ENCODE assay signal across 29 cellular contexts in genomic region chr5:150109921-150110320, GRCh38. TPM values are rescaled to one million over a fixed set of nuclear protein-coding genes. Genes with fewer than 3 reads are reported as not detected.
DNase-seq lines count a peak whose midpoint lies in the region; ATAC-seq and TF ChIP-seq lines count a peak whose summit lies in the region.
"Had no signal": no experiment of that assay in that cellular context is flagged by ENCODE, and none has a peak within 500 bp of the region (broad histone marks: within the 10 kb centered on the region; RNA-seq: fewer than 3 reads in every experiment).

No MANE protein-coding gene starts in this region.

- no peaks in the 10 kb centered on the region for H3K36me3 ChIP-seq in GM23338 (ENCODE audit: insufficient read depth)
- H3K36me3 ChIP-seq in endodermal cell (ENCODE audit: control insufficient read depth, insufficient read depth, low read length), result no peaks in the 10 kb centered on the region
- no peaks in the 10 kb centered on the region for H3K36me3 ChIP-seq in neural progenitor cell
- H3K36me3 ChIP-seq: adrenal gland, gastrocnemius medialis, HAP-1, stomach, transverse colon had no signal

- H3K27ac ChIP-seq in GM23338 (ENCODE audit: low read depth) (no peak overlapping the region), endodermal cell (ENCODE audit: low read depth, low read length) (no peak overlapping the region), neural progenitor cell (no peak overlapping the region)
- H3K27ac ChIP-seq: adrenal gland, brain microvascular endothelial cell, C4-2B, gastrocnemius medialis, sigmoid colon, stomach, transverse colon had no signal

- H3K4me3 ChIP-seq in GM23338, result no peak overlapping the region
- no peak overlapping the region for H3K4me3 ChIP-seq in endodermal cell (ENCODE audit: low read length)
- no peak overlapping the region for H3K4me3 ChIP-seq in neural progenitor cell
- H3K4me3 ChIP-seq: adrenal gland, gastrocnemius medialis, HAP-1, mucosa of descending colon, sigmoid colon, stomach, transverse colon had no signal

- no peaks in the 10 kb centered on the region for H3K9me3 ChIP-seq in endodermal cell (ENCODE audit: control insufficient read depth, low read length)
- no peaks in the 10 kb centered on the region for H3K9me3 ChIP-seq in neural progenitor cell (ENCODE audit: low read depth)
- H3K9me3 ChIP-seq: adrenal gland, gastrocnemius medialis, HAP-1, mucosa of descending colon, sigmoid colon, stomach, transverse colon had no signal

- H3K4me1 Mint-ChIP-seq in GM23338 (peaks cover 4% of the 10 kb centered on the region; the same call in 2 of the 3 replicates), endodermal cell (peaks cover 17% of the 10 kb centered on the region), neural progenitor cell (peaks cover 41% of the 10 kb centered on the region)

- H3K27me3 ChIP-seq in GM23338 (ENCODE audit: insufficient read depth) (no peaks in the 10 kb centered on the region), endodermal cell (ENCODE audit: control insufficient read depth, insufficient read depth, low read length, poor library complexity, severe bottlenecking) (no peaks in the 10 kb centered on the region), neural progenitor cell (no peaks in the 10 kb centered on the region)
- H3K27me3 ChIP-seq: adrenal gland, brain microvascular endothelial cell, gastrocnemius medialis, sigmoid colon, stomach, transverse colon had no signal

- H3K27me3 Mint-ChIP-seq in GM23338 (ENCODE audit: insufficient read depth, low read depth, poor library complexity) (peaks cover 4% of the 10 kb centered on the region), endodermal cell (ENCODE audit: insufficient read depth) (no peaks in the 10 kb centered on the region), neural progenitor cell (ENCODE audit: insufficient read depth, low read depth) (peaks cover 3% of the 10 kb centered on the region)
- H3K27me3 Mint-ChIP-seq: activated T-cell treated with anti-CD3 and anti-CD28 coated beads, Interleukin-2, amount 50 U/mL, for 24 hours had no signal

- no peak overlapping the region for H3K9ac ChIP-seq in endodermal cell (ENCODE audit: extremely low read depth, low read length, poor library complexity, severe bottlenecking)
- H3K9ac ChIP-seq in neural progenitor cell, result no peak overlapping the region

- H3K36me3 Mint-ChIP-seq in GM23338 (ENCODE audit: low read depth) (no peaks in the 10 kb centered on the region), endodermal cell (ENCODE audit: low read depth) (no peaks in the 10 kb centered on the region), neural progenitor cell (no peaks in the 10 kb centered on the region)

- no peak overlapping the region for H3K4me3 Mint-ChIP-seq in GM23338
- H3K4me3 Mint-ChIP-seq in endodermal cell, result no peak overlapping the region
- no peak overlapping the region for H3K4me3 Mint-ChIP-seq in neural progenitor cell
- H3K4me3 Mint-ChIP-seq: activated T-cell treated with anti-CD3 and anti-CD28 coated beads, Interleukin-2, amount 50 U/mL, for 24 hours; T-helper 1 cell treated with Interleukin-12 subunit alpha and Interleukin-12 subunit beta and Interleukin-4 antibody, amounts not matched to agents 30 μg/mL and 1 μg/mL, for 36 hours had no signal

- H3K79me2 ChIP-seq in GM23338 (replicated peaks; ENCODE audit: insufficient read depth), result no peaks in the 10 kb centered on the region
- H3K79me2 ChIP-seq in neural progenitor cell (ENCODE audit: low read depth), result no peaks in the 10 kb centered on the region

- H3K4me1 ChIP-seq in GM23338 (ENCODE audit: insufficient read depth) (no peaks in the 10 kb centered on the region), endodermal cell (ENCODE audit: control insufficient read depth, insufficient read depth, low read length) (peaks cover 6% of the 10 kb centered on the region), neural progenitor cell (peaks cover 16% of the 10 kb centered on the region)
- H3K4me1 ChIP-seq: gastrocnemius medialis had no signal

- H3K4me2 ChIP-seq in GM23338, result no peak overlapping the region
- H3K4me2 ChIP-seq in neural progenitor cell, result no peak overlapping the region

- H3K27ac Mint-ChIP-seq in GM23338 (no peak overlapping the region), endodermal cell (no peak overlapping the region), neural progenitor cell (peak overlapping the region; percentile 74)
- H3K27ac Mint-ChIP-seq: activated T-cell treated with anti-CD3 and anti-CD28 coated beads, Interleukin-2, amount 50 U/mL, for 24 hours; T-helper 1 cell treated with Interleukin-12 subunit alpha and Interleukin-12 subunit beta and Interleukin-4 antibody, amounts not matched to agents 30 μg/mL and 1 μg/mL, for 36 hours had no signal

- H3K9me2 ChIP-seq in GM23338 (ENCODE audit: insufficient read depth), result no peaks in the 10 kb centered on the region

- DNase-seq in GM23338 (ENCODE audit: low spot score) (peak; percentile 32), LoVo (ENCODE audit: low spot score) (peak; percentile 41), endodermal cell (peak; percentile 72), neural progenitor cell (ENCODE audit: low spot score) (no peak), activated T-cell treated with anti-CD3 and anti-CD28 coated beads for 4 hours (no peak), NCI-H748 (lab: John Stamatoyannopoulos, UW; ENCODE audit: unreplicated experiment) (no peak)
- DNase-seq: activated gamma-delta T cell treated with Interleukin-2 at 50 U/mL for 16 hours; activated T-cell treated with anti-CD3 and anti-CD28 coated beads, Interleukin-2, amount 50 U/mL, for 24 hours; brain microvascular endothelial cell; effector memory CD4-positive, alpha-beta T cell; gastrocnemius medialis; hippocampal formation; mucosa of descending colon; NCI-H146; NCI-H526; RPMI8226; sigmoid colon; stomach; transverse colon had no signal

- H3K9me3 Mint-ChIP-seq in GM23338 (no peaks in the 10 kb centered on the region), endodermal cell (no peaks in the 10 kb centered on the region), neural progenitor cell (no peaks in the 10 kb centered on the region)
- H3K9me3 Mint-ChIP-seq: activated T-cell treated with anti-CD3 and anti-CD28 coated beads, Interleukin-2, amount 50 U/mL, for 24 hours; T-helper 1 cell treated with Interleukin-12 subunit alpha and Interleukin-12 subunit beta and Interleukin-4 antibody, amounts not matched to agents 30 μg/mL and 1 μg/mL, for 36 hours had no signal

- WGBS in endodermal cell (ENCODE audit: insufficient coverage in 1 of 2, insufficient read length in 1 of 2), 2 experiments, result 79% methylated on average over 3 to 4 of the region's 4 CpGs

- ATAC-seq in GM23338 (no peak), HG03280 (IDR thresholded peaks at IDR 0.05; ENCODE audit: unreplicated experiment) (no peak), HG02588 (IDR thresholded peaks at IDR 0.05; ENCODE audit: unreplicated experiment) (no peak)
- ATAC-seq: esophagus mucosa, gastrocnemius medialis, mucosa of descending colon had no signal

- no peak for TF ChIP-seq CTCF in GM23338 (conservative IDR thresholded peaks at IDR 0.05; ENCODE audit: low read depth in 2 of 2)
- no peak for TF ChIP-seq CTCF in endodermal cell (conservative IDR thresholded peaks at IDR 0.05)
- no peak for TF ChIP-seq CTCF in neural progenitor cell (IDR thresholded peaks at IDR 0.05)

- H2AFZ ChIP-seq in GM23338 (no peak overlapping the region), neural progenitor cell (replicated peaks) (no peak overlapping the region)

- H3F3A ChIP-seq in GM23338 (replicated peaks; ENCODE audit: low read depth) (no peaks in the 10 kb centered on the region), neural progenitor cell (ENCODE audit: low read depth) (peaks cover 8% of the 10 kb centered on the region)

- H4K20me1 ChIP-seq in GM23338 (replicated peaks; ENCODE audit: insufficient read depth) (no peaks in the 10 kb centered on the region), neural progenitor cell (ENCODE audit: low read depth) (no peaks in the 10 kb centered on the region)

TF ChIP-seq in GM23338, 12 proteins besides CTCF, POLR2A, EP300 and RAD21:
- TF ChIP-seq ZNF114 (CRISPR knock-in tag; IDR thresholded peaks at IDR 0.05) (no peak), POLR2AphosphoS5 (IDR thresholded peaks at IDR 0.05; ENCODE audit: low read depth) (no peak), ETS1 (IDR thresholded peaks at IDR 0.05) (no peak)

RNA-seq across cellular contexts. Expression of gene CSF1R, which starts 23.6 kb away (rescaled TPM):
- not detected in 2 replicates for total RNA-seq in GM23338 (2014; rRNA removed; shearing (Covaris generic))
- 0.21 TPM in 1 of 2 replicates, not detected in the other for polyA plus RNA-seq in GM23338 (2016; fragmentation: Nextera tagmentation; extraction: Ambion mirVana)
- not detected for total RNA-seq in endodermal cell
- polyA plus RNA-seq in endodermal cell (2013, experiment 1 of 2), result 0.39 TPM
- polyA plus RNA-seq in endodermal cell (2013, experiment 2 of 2), result not detected
- total RNA-seq in neural progenitor cell (ENCODE audit: low replicate concordance), result not detected in 2 replicates
- total RNA-seq: SK-MEL-5 had no signal
- polyA plus RNA-seq: neural cell had no signal

RNA-seq across cellular contexts. Expression of gene PDGFRB, which starts 45.7 kb away (rescaled TPM):
- total RNA-seq in GM23338 (2014; rRNA removed; shearing (Covaris generic)), result 7.1 and 11.3 TPM in 2 replicates
- 4.1 and 4.5 TPM in 2 replicates for polyA plus RNA-seq in GM23338 (2016; fragmentation: Nextera tagmentation; extraction: Ambion mirVana)
- 1 to 10 TPM; 4.1 to 6.5 TPM for total RNA-seq in endodermal cell
- polyA plus RNA-seq in endodermal cell (2013, experiment 1 of 2), result 18.6 TPM
- 22.1 TPM for polyA plus RNA-seq in endodermal cell (2013, experiment 2 of 2)
- 8.9 and 16.6 TPM in 2 replicates for total RNA-seq in neural progenitor cell (ENCODE audit: low replicate concordance)
- polyA plus RNA-seq: neural cell had no signal

RNA-seq across cellular contexts. Expression of gene CDX1, which starts 56.7 kb away (rescaled TPM):
- total RNA-seq in GM23338 (2014; rRNA removed; shearing (Covaris generic)), result not detected in 2 replicates
- polyA plus RNA-seq in GM23338 (2016; fragmentation: Nextera tagmentation; extraction: Ambion mirVana), result not detected in 2 replicates
- total RNA-seq in endodermal cell (not detected), neural progenitor cell (ENCODE audit: low replicate concordance) (not detected in 2 replicates)
- polyA plus RNA-seq in endodermal cell (2013, experiment 1 of 2), result 0.28 TPM
- polyA plus RNA-seq in endodermal cell (2013, experiment 2 of 2), result 0.33 TPM
- total RNA-seq: esophagus mucosa, liver, SK-MEL-5 had no signal
- polyA plus RNA-seq: liver, neural cell had no signal

Comparison
In these comparisons a context has a peak if more than half of its experiments do, and no peak if none do; other contexts are left out.
1. DNase-seq: peak in GM23338 (single experiment), LoVo (single experiment) and endodermal cell (single experiment); none in neural progenitor cell (single experiment), activated T-cell treated with anti-CD3 and anti-CD28 coated beads for 4 hours (single experiment) and NCI-H748 (single experiment).